1 cellular context compared by ENCODE assay signal in genomic region chr16:15649311-15649710, GRCh38.
TF ChIP-seq lines count a peak whose summit lies in the region.

No MANE protein-coding gene starts in this region.

TF ChIP-seq in K562, 482 proteins besides CTCF, POLR2A, EP300 and RAD21:
- peak in 1 of 2 experiments; percentile 14; a peak in 1 of 4 replicates for TF ChIP-seq KDM1A (IDR thresholded peaks at IDR 0.05)
- TF ChIP-seq SMAD4 (CRISPR knock-in tag; conservative IDR thresholded peaks at IDR 0.05), result 0 out of 2 replicates have a peak, but pooled peaks have one; percentile 0
